In the genomic region with DNA sequence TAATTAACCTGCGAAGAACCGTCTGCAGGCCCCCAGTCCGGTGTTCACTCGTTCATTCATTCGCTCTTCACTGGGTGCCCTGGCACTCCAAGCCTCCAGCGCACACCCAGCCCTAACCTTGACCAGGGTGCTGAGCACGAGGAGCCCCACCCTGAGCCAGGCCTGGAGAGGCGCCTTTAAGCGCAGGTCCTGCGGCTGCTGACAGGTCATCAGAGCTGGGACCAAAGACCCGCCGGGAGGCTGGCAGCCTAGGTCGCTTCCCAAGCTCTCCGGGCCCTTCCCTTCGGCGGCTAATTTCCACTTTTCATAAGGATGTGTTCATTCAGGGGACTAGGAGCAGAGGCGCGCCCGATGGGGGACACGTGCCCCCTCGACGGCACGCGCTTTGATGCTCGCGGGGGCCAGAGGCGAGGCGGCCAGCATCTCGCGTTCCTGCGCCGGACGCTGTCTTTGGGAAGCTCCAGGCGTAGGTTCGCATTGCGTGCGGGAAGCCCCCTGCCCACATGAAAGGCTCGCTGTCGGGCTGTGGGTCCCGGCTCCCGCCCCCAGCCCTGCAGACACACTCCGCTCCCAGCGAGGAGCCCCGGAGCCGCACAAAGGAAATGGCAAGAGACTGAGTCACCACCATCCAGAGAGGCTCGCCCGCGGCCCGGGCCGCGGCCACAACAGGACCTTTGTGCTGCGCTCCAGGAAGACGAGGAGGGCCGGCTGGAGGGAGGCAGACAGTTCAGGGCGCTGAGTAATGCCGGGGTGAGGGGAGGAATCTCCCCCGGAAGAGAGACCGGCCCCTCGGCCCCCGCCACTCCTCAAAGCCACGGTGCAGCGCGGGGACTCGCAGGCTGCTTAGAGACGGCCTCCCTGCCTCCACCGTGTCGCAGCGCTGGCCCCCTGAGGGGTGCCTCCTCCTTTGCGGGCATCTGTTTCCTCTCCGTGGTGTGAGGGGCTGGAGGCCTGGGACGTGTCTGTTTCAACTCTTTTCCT, we compare ENCODE assay signal across 2 cellular contexts.
TF ChIP-seq lines count a peak whose summit lies in the region.

No MANE protein-coding gene starts in this region.

TF ChIP-seq in Ishikawa, 13 proteins besides CTCF, POLR2A, EP300 and RAD21 (continued from another document):
- TF ChIP-seq ZBTB7A (IDR thresholded peaks at IDR 0.05; ENCODE audit: low read depth) (0 out of 2 replicates have a peak, but pooled peaks have one; percentile 58), NFIC (IDR thresholded peaks at IDR 0.05) (peak; percentile 53), EGR1 (IDR thresholded peaks at IDR 0.05) (no peak), YY1 (IDR thresholded peaks at IDR 0.05; ENCODE audit: low read depth) (no peak), CREB1 (IDR thresholded peaks at IDR 0.05; ENCODE audit: low read depth) (no peak), TCF12 (IDR thresholded peaks at IDR 0.05; ENCODE audit: low read depth) (peak; percentile 54; the same call in 1 of the 2 replicates), TAF1 (IDR thresholded peaks at IDR 0.05; ENCODE audit: low read depth) (no peak)
- TF ChIP-seq, protein P1, sequence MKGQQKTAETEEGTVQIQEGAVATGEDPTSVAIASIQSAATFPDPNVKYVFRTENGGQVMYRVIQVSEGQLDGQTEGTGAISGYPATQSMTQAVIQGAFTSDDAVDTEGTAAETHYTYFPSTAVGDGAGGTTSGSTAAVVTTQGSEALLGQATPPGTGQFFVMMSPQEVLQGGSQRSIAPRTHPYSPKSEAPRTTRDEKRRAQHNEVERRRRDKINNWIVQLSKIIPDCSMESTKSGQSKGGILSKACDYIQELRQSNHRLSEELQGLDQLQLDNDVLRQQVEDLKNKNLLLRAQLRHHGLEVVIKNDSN (IDR thresholded peaks at IDR 0.05): no peak
TF ChIP-seq in Ishikawa: peak in this region for 5.

TF ChIP-seq in K562, 482 proteins besides CTCF, POLR2A, EP300 and RAD21 (continued from another document):
- TF ChIP-seq ZBTB33 (CRISPR knock-in tag; IDR thresholded peaks at IDR 0.05) (peak; percentile 63), ZNF76 (CRISPR knock-in tag; IDR thresholded peaks at IDR 0.05; ENCODE audit: borderline replicate concordance) (no peak), E2F8 (IDR thresholded peaks at IDR 0.05; ENCODE audit: low read depth, partially characterized antibody) (no peak), MTF1 (CRISPR knock-in tag; IDR thresholded peaks at IDR 0.05; ENCODE audit: borderline replicate concordance) (no peak), E2F6 (IDR thresholded peaks at IDR 0.05; ENCODE audit: borderline replicate concordance in 1 of 2, extremely low read depth in 1 of 2, insufficient read depth in 1 of 2, insufficient read length in 1 of 2, low read depth in 1 of 2, low read length in 1 of 2, poor library complexity in 1 of 2, severe bottlenecking in 1 of 2) (no peak), EGR1 (conservative IDR thresholded peaks at IDR 0.05) (no peak), PHB2 (IDR thresholded peaks at IDR 0.05; ENCODE audit: low read depth) (no peak), JUNB (CRISPR knock-in tag; conservative IDR thresholded peaks at IDR 0.05) (no peak), DPF2 (IDR thresholded peaks at IDR 0.05) (peak; percentile 17; the same call in 1 of the 2 replicates), ZNF584 (CRISPR knock-in tag; IDR thresholded peaks at IDR 0.05; ENCODE audit: low read depth) (no peak), TBL1XR1 (IDR thresholded peaks at IDR 0.05; ENCODE audit: low read length in 2 of 2) (no peak), FOSL1 (tag; conservative IDR thresholded peaks at IDR 0.05) (0 out of 2 replicates have a peak, but pooled peaks have one; percentile 14), PTRF (tag; IDR thresholded peaks at IDR 0.05) (no peak), CHAMP1 (IDR thresholded peaks at IDR 0.05) (no peak), FIP1L1 (IDR thresholded peaks at IDR 0.05; ENCODE audit: low read depth, low read length, poor library complexity, severe bottlenecking) (no peak), ETV5 (CRISPR knock-in tag; IDR thresholded peaks at IDR 0.05; ENCODE audit: low read depth) (no peak), NR0B1 (IDR thresholded peaks at IDR 0.05; ENCODE audit: partially characterized antibody) (no peak), DACH1 (IDR thresholded peaks at IDR 0.05; ENCODE audit: partially characterized antibody) (no peak), CBX2 (IDR thresholded peaks at IDR 0.05; ENCODE audit: insufficient read depth, low read length, poor library complexity, severe bottlenecking) (no peak), HDAC6 (IDR thresholded peaks at IDR 0.05; ENCODE audit: low read depth, low read length) (no peak), TEAD4 (IDR thresholded peaks at IDR 0.05; ENCODE audit: low read length) (no peak), TEAD4 (CRISPR knock-in tag; IDR thresholded peaks at IDR 0.05; ENCODE audit: borderline replicate concordance) (no peak)
- TF ChIP-seq, protein P2, sequence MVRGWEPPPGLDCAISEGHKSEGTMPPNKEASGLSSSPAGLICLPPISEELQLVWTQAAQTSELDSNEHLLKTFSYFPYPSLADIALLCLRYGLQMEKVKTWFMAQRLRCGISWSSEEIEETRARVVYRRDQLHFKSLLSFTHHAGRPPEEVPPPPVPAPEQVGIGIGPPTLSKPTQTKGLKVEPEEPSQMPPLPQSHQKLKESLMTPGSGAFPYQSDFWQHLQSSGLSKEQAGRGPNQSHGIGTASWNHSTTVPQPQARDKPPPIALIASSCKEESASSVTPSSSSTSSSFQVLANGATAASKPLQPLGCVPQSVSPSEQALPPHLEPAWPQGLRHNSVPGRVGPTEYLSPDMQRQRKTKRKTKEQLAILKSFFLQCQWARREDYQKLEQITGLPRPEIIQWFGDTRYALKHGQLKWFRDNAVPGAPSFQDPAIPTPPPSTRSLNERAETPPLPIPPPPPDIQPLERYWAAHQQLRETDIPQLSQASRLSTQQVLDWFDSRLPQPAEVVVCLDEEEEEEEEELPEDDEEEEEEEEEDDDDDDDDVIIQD (CRISPR knock-in tag; IDR thresholded peaks at IDR 0.05): no peak
- TF ChIP-seq, protein P3, sequence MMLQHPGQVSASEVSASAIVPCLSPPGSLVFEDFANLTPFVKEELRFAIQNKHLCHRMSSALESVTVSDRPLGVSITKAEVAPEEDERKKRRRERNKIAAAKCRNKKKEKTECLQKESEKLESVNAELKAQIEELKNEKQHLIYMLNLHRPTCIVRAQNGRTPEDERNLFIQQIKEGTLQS (IDR thresholded peaks at IDR 0.05): peak; percentile 16; the same call in 1 of the 2 replicates
- TF ChIP-seq, protein P3 (CRISPR knock-in tag; conservative IDR thresholded peaks at IDR 0.05): no peak
TF ChIP-seq in K562: peak in this region for 4.
